14 cellular contexts compared by ENCODE assay signal in genomic region chr19:11020982-11021759, GRCh38.
"Had no signal": no experiment of that assay in that cellular context is flagged by ENCODE, and none has a peak within 500 bp of the region (broad histone marks: within the 10 kb centered on the region; RNA-seq: fewer than 3 reads in every experiment).

No MANE protein-coding gene starts in this region.

- H3K4me1 Mint-ChIP-seq: immature natural killer cell had no signal

- H3K4me3 Mint-ChIP-seq: activated CD4-positive, alpha-beta memory T cell treated with anti-CD3 and anti-CD28 coated beads for 36 hours; immature natural killer cell had no signal

- H3K9me3 ChIP-seq: stomach, thoracic aorta, uterus had no signal

- H3K27ac Mint-ChIP-seq: activated CD4-positive, alpha-beta memory T cell treated with anti-CD3 and anti-CD28 coated beads for 36 hours had no signal

- H3K4me1 ChIP-seq: stomach had no signal

- H3K9me3 Mint-ChIP-seq: activated CD4-positive, alpha-beta memory T cell treated with anti-CD3 and anti-CD28 coated beads for 36 hours; immature natural killer cell; naive thymus-derived CD8-positive, alpha-beta T cell had no signal

- H3K27me3 ChIP-seq: stomach, uterus had no signal

- ATAC-seq: left cardiac atrium; naive thymus-derived CD8-positive, alpha-beta T cell had no signal

- H3K27ac ChIP-seq: stomach, thoracic aorta, uterus had no signal

- H3K36me3 ChIP-seq: uterus had no signal

- DNase-seq: activated CD4-positive, alpha-beta memory T cell treated with anti-CD3 and anti-CD28 coated beads for 36 hours; activated naive CD4-positive, alpha-beta T cell treated with Interleukin-2 at 50 U/mL for 16 hours; cortex of kidney; effector memory CD4-positive, alpha-beta T cell; immature natural killer cell; left cardiac atrium; naive thymus-derived CD8-positive, alpha-beta T cell; stimulated activated CD4-positive, alpha-beta T cell treated with anti-CD3 and anti-CD28 coated beads, Interleukin-15, amount 100 ng/mL, for 24 hours; stimulated activated CD4-positive, alpha-beta T cell treated with anti-CD3 and anti-CD28 coated beads, Interleukin-4, amount 100 ng/mL, for 24 hours; stomach; T-helper 9 cell; uterus had no signal

- H3K4me3 ChIP-seq: lung, stomach, thoracic aorta, uterus had no signal

- H3K27me3 Mint-ChIP-seq: activated CD4-positive, alpha-beta memory T cell treated with anti-CD3 and anti-CD28 coated beads for 36 hours; naive thymus-derived CD8-positive, alpha-beta T cell had no signal
